In the genomic region with DNA sequence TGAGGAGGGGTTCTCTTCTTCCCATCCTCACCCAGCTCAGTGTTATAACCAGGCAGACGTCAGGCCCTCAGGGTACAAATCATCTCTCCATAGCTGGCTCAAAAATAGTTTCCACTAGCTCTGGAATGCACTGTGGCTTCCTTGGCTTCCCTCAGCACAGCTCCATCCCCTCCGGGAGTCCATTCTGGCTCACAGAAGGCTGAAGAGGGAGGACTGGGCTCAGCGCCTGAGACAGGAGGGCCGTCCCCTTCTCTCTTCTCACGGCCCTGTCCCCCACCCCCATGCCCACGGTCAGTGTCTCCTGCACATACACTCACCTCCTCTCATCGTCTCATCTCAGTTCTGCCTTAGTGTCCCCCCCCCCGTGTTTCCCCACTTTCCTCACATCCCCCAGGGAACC, we compare ENCODE assay signal across 1 cellular context.
TF ChIP-seq lines count a peak whose summit lies in the region.

No MANE protein-coding gene starts in this region.

TF ChIP-seq in H1, 55 proteins besides CTCF, POLR2A, EP300 and RAD21:
- TF ChIP-seq TCF12 (IDR thresholded peaks at IDR 0.05; ENCODE audit: low read depth, low read length) = no peak
